ENCODE assay signal across 8 cellular contexts in the genomic region with DNA sequence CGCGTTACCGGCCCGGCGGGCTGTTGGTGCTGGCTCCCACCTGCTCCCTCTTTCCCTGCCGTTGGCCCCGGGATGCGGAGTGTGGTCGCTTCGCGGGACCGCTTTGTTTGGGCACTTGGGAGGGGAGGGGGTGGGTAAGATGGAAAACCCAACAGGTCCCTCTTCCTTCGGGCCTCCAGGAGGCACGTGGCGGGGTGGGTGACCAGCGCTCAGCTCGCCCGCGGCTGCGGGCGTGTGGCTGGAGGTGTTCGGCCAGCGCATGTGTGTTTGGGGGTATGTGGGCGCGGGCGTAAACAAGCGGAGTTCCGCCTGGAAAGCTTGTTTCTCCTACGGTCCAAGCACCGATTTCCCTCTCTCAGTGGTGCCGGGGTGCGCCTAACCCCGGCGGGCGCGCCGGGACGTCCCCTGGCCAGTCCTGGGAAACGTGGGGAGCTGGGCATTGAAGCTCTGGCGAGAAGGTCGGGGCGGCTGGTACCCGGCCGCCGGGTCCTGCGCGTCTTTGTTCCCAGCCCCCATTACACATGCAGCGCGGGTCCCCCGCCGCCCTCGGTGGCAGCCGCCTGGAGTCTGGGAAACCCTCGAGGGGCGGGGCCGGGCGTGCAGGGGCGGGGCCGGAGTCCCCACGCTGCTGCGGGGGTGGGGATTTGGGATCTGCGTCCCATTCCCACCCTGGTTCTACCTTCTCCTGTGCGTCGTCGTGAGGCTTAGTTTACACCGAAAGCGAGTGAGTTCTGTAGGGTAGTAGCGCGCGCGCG. TPM values are rescaled to one million over a fixed set of nuclear protein-coding genes. Genes with fewer than 3 reads are reported as not detected.
DNase-seq lines count a peak whose midpoint lies in the region; ATAC-seq and TF ChIP-seq lines count a peak whose summit lies in the region.

No MANE protein-coding gene starts in this region.

- CTCF ChIA-PET in A673 (lab: Charles Lee), result no interaction called here

- ATAC-seq in RWPE2 (ENCODE audit: low read depth) (peak; percentile 68), HG03520 (IDR thresholded peaks at IDR 0.05; ENCODE audit: unreplicated experiment) (no peak)

- in situ Hi-C loops in GM13977 (cut with MboI; ENCODE audit: low pct_unique_long_range_greater_than_20kb, low sequenced_read_pairs, unreplicated experiment) (no loop called here), astrocyte of the spinal cord (cut with HindIII; ENCODE audit: low sequenced_read_pairs) (no loop called here)

- H3K36me3 ChIP-seq in A673 (ENCODE audit: insufficient read depth, low read length, poor library complexity, severe bottlenecking) (no peaks in the 10 kb centered on the region), RWPE2 (ENCODE audit: low read depth) (no peaks in the 10 kb centered on the region)

- H3K27ac ChIP-seq in A673 (ENCODE audit: low read depth, low read length, poor library complexity, severe bottlenecking) (peak overlapping the region; percentile 87), RWPE2 (ENCODE audit: poor library complexity, severe bottlenecking) (peak overlapping the region; percentile 53)

- DNase-seq in A673 (ENCODE audit: low spot score) (peak; percentile 76), GM13977 (ENCODE audit: low spot score) (peak; percentile 72), RWPE2 (ENCODE audit: low spot score) (peak; percentile 80), astrocyte of the spinal cord (ENCODE audit: low read depth, low spot score) (peak; percentile 24), hypothalamus (lab: John Stamatoyannopoulos, UW) (peak in 42 of 51 donors; percentile 23 to 72 (median 51)), putamen (ENCODE audit: low spot score) (peak; percentile 43)

- H3K27me3 ChIP-seq in A673 (replicated peaks; ENCODE audit: insufficient read depth, low read depth, low read length, poor library complexity) (no peaks in the 10 kb centered on the region), RWPE2 (ENCODE audit: insufficient read depth, poor library complexity, severe bottlenecking) (no peaks in the 10 kb centered on the region)

- H3K4me3 ChIP-seq in A673 (ENCODE audit: low read depth, low read length, poor library complexity, severe bottlenecking) (peak overlapping the region; percentile 63), RWPE2 (ENCODE audit: severe bottlenecking) (peak overlapping the region; percentile 92), astrocyte of the spinal cord (ENCODE audit: low read depth, low read length) (peak overlapping the region; percentile 67)

- H3K4me1 ChIP-seq in A673 (ENCODE audit: insufficient read depth, low read length, poor library complexity, severe bottlenecking), result no peaks in the 10 kb centered on the region
- H3K4me1 ChIP-seq in RWPE2 (ENCODE audit: insufficient read depth, poor library complexity, severe bottlenecking), result peaks cover 4% of the 10 kb centered on the region

- H3K27me3 Mint-ChIP-seq in IgD-negative memory B cell, result peaks cover 13% of the 10 kb centered on the region

- no peaks in the 10 kb centered on the region for H3K36me3 Mint-ChIP-seq in IgD-negative memory B cell

- no peaks in the 10 kb centered on the region for H3K9me3 ChIP-seq in A673 (ENCODE audit: low read depth, low read length, poor library complexity, severe bottlenecking)
- no peaks in the 10 kb centered on the region for H3K9me3 ChIP-seq in RWPE2 (ENCODE audit: severe bottlenecking)

- intact Hi-C loops in A673 (cut with micrococcal nuclease; ENCODE audit: unreplicated experiment), result no loop called here

- TF ChIP-seq CTCF in A673 (conservative IDR thresholded peaks at IDR 0.05; ENCODE audit: low read depth, low read length), result no peak
- TF ChIP-seq CTCF in GM13977 (IDR thresholded peaks at IDR 0.05; ENCODE audit: extremely low read depth, insufficient read depth, missing control alignments), result no peak
- TF ChIP-seq CTCF in RWPE2 (IDR thresholded peaks at IDR 0.05; ENCODE audit: poor library complexity, severe bottlenecking), result no peak
- TF ChIP-seq CTCF in astrocyte of the spinal cord (IDR thresholded peaks at IDR 0.05; ENCODE audit: low read depth, low read length), result no peak

- H3K4me3 Mint-ChIP-seq in IgD-negative memory B cell, result peak overlapping the region; percentile 92 to 98 (median 96)

- H3K27ac Mint-ChIP-seq in IgD-negative memory B cell, result peak overlapping the region in 2 of 3 donors; percentile 70 to 71

- peaks cover 0 to 15% (median 8%) of the 10 kb centered on the region in 3 donors for H3K4me1 Mint-ChIP-seq in IgD-negative memory B cell

- peaks cover 0 to 6% (median 0%) of the 10 kb centered on the region in 3 donors for H3K9me3 Mint-ChIP-seq in IgD-negative memory B cell

- POLR2A ChIA-PET in A673 (lab: Charles Lee; ENCODE audit: low non-redundant PET), result no interaction called here

- BruUV-seq in A673 (replicated peaks; lab: Mats Ljungman, UMichigan), result no TSS peak

RNA-seq across cellular contexts. Expression of a gene that starts 1.4 kb away (rescaled TPM):
- total RNA-seq in A673 (2021), result 6.4 and 9.2 TPM in 2 replicates
- not detected for polyA plus RNA-seq in IgD-negative memory B cell

RNA-seq across cellular contexts. Expression of a gene that starts 41.1 kb away (rescaled TPM):
- total RNA-seq in A673 (2021), result 8.2 and 12.4 TPM in 2 replicates
- 13.6 TPM for polyA plus RNA-seq in IgD-negative memory B cell

Comparison
In these comparisons a context has a peak if more than half of its experiments do, and no peak if none do; other contexts are left out.
1. DNase-seq: peak in every context shown above with its lines; median percentile 80 in RWPE2; 76 in A673; 72 in GM13977; 51 in hypothalamus; 43 in putamen; 24 in astrocyte of the spinal cord.